8 cellular contexts compared by ENCODE assay signal in genomic region chr11:69101100-69101791, GRCh38. TPM values are rescaled to one million over a fixed set of nuclear protein-coding genes. Genes with fewer than 3 reads are reported as not detected.
DNase-seq lines count a peak whose midpoint lies in the region; ATAC-seq and TF ChIP-seq lines count a peak whose summit lies in the region.

No MANE protein-coding gene starts in this region.

- no peaks in the 10 kb centered on the region for H3K27me3 ChIP-seq in MG63
- no peaks in the 10 kb centered on the region for H3K27me3 ChIP-seq in right cardiac atrium (ENCODE audit: control insufficient read depth, insufficient read depth)
- no peaks in the 10 kb centered on the region for H3K27me3 ChIP-seq in sigmoid colon

- TF ChIP-seq EP300 in sigmoid colon (IDR thresholded peaks at IDR 0.05) = no peak

- TF ChIP-seq POLR2A in sigmoid colon (IDR thresholded peaks at IDR 0.05) = no peak

- intact Hi-C loops in right cardiac atrium (cut with DNase I) (loop anchor here (2.0 to 5.0 kb wide), 3 partner anchors 540 to 566 kb away; partner anchors contain the start of gene CCND1 (in 4 of the 4)), sigmoid colon (cut with DNase I) (loop anchor here (1.0 kb wide), 1 partner anchor 542 kb away; no protein-coding TSS in a partner anchor)

- DNase-seq in SIG-M5 treated with dmso at 0.1 percent for 504 hours (lab: John Stamatoyannopoulos, UW; ENCODE audit: unreplicated experiment) = peak; percentile 43
- no peak for DNase-seq in SIG-M5 (lab: John Stamatoyannopoulos, UW)
- peak; percentile 76 for DNase-seq in MG63
- DNase-seq in T-helper 17 cell = peak; percentile 55 to 75 (median 57)
- peak; percentile 53 for DNase-seq in amniotic stem cell (lab: John Stamatoyannopoulos, UW)
- peak; percentile 83 to 89 (median 88) for DNase-seq in right cardiac atrium
- DNase-seq in sigmoid colon = peak; percentile 83

- H3K4me3 Mint-ChIP-seq in T-helper 17 cell = no peak overlapping the region

- no peak overlapping the region for H3K4me3 ChIP-seq in MG63
- no peak overlapping the region for H3K4me3 ChIP-seq in right cardiac atrium (ENCODE audit: low read length)
- H3K4me3 ChIP-seq in sigmoid colon = no peak overlapping the region

- TF ChIP-seq CTCF in sigmoid colon (IDR thresholded peaks at IDR 0.05) = peak; percentile 92 to 98 (median 94)

- ATAC-seq in T-helper 17 cell (peak; percentile 97), right cardiac atrium (peak; percentile 83 to 85), GM18520 (IDR thresholded peaks at IDR 0.05; ENCODE audit: unreplicated experiment) (no peak)

- H3K27ac ChIP-seq in right cardiac atrium (ENCODE audit: low read length) (no peak overlapping the region), sigmoid colon (no peak overlapping the region)

- H3K4me1 Mint-ChIP-seq in T-helper 17 cell = peaks cover 6% of the 10 kb centered on the region

- H3K36me3 ChIP-seq in MG63 = no peaks in the 10 kb centered on the region
- H3K36me3 ChIP-seq in sigmoid colon = peaks cover 0 to 6% (median 0%) of the 10 kb centered on the region in 4 donors

- H3K9me3 ChIP-seq in MG63 (no peaks in the 10 kb centered on the region), T-helper 17 cell (ENCODE audit: control insufficient read depth, low read length, poor library complexity, severe bottlenecking) (no peaks in the 10 kb centered on the region), right cardiac atrium (ENCODE audit: control insufficient read depth, low read length) (no peaks in the 10 kb centered on the region), sigmoid colon (no peaks in the 10 kb centered on the region)

- H3K27me3 Mint-ChIP-seq in T-helper 17 cell = peaks cover 8% of the 10 kb centered on the region

- 26% methylated on average over 14 of the region's 14 CpGs for WGBS in right cardiac atrium
- WGBS in sigmoid colon, 2 donors = 25 to 28% methylated on average over 14 of the region's 14 CpGs

- H3K36me3 Mint-ChIP-seq in T-helper 17 cell (ENCODE audit: low read depth) = no peaks in the 10 kb centered on the region

- no peak overlapping the region for H3K27ac Mint-ChIP-seq in T-helper 17 cell

- no peaks in the 10 kb centered on the region for H3K4me1 ChIP-seq in right cardiac atrium (ENCODE audit: control insufficient read depth, insufficient read depth, low read length)
- peaks cover 0 to 10% (median 8%) of the 10 kb centered on the region in 4 donors for H3K4me1 ChIP-seq in sigmoid colon

RNA-seq across cellular contexts. Expression of gene TPCN2, which starts 52.5 kb away (rescaled TPM):
- total RNA-seq in MG63 (2014; rRNA removed; shearing (Covaris generic); ENCODE audit: low replicate concordance) = 2.4 and 5.4 TPM in 2 replicates
- 10 to 100 TPM in 1 of 2 donors, 1 to 10 TPM in 1; 9.1 to 16.4 TPM for total RNA-seq in T-helper 17 cell
- 10 to 100 TPM in 1 of 4 donors, 1 to 10 TPM in 3; 7.2 to 11.1 (median 9.0) TPM for total RNA-seq in right cardiac atrium
- 7.0 TPM for polyA plus RNA-seq in right cardiac atrium
- total RNA-seq in sigmoid colon = 10 to 100 TPM; 17.5 to 43.5 (median 25.3) TPM
- 10 to 100 TPM in 1 of 3 donors, 1 to 10 TPM in 2; 1.6 to 14.4 (median 1.8) TPM for polyA plus RNA-seq in sigmoid colon

RNA-seq across cellular contexts. Expression of gene SMIM38, which starts 54.5 kb away (rescaled TPM):
- not detected in 2 replicates for total RNA-seq in MG63 (2014; rRNA removed; shearing (Covaris generic); ENCODE audit: low replicate concordance)
- total RNA-seq in T-helper 17 cell = under 1 TPM; 0.22 to 0.34 TPM
- total RNA-seq in right cardiac atrium = under 1 TPM in 3 of 4 donors, not detected in 1; 0.17 to 0.56 (median 0.25) TPM
- polyA plus RNA-seq in right cardiac atrium = 0.07 TPM
- 1 to 10 TPM; 1.1 to 5.4 (median 2.8) TPM for total RNA-seq in sigmoid colon
- polyA plus RNA-seq in sigmoid colon = under 1 TPM in 1 of 3 donors, not detected in 2; 0.19 TPM
